In the genomic region with DNA sequence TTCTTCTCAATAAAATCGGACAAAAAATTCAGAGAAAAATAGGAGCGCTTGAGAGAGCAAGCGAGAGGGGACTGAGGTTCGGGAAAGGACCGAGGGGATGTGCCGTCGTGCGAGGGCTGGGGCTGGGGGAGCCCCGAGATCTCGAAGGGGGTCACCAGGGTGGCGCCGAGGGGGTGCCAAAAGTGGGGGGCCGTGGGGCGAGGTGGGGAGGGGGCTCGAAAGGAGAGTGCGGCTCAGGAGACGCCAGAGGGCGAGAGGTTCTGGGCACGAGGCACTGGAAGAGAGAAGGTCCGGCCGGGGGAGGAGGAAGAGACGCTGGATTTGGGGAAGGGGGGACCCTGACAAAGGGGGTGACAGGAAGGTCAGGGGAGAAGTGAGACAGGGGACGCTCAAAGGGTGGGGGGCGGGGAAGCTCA, we compare ENCODE assay signal across 8 cellular contexts. TPM values are rescaled to one million over a fixed set of nuclear protein-coding genes. Genes with fewer than 3 reads are reported as not detected.
A peak's percentile ranks its signal among the peaks of the same experiment; 100 is the strongest.
DNase-seq lines count a peak whose midpoint lies in the region; ATAC-seq and TF ChIP-seq lines count a peak whose summit lies in the region.

No MANE protein-coding gene starts in this region.

- H3K4me3 ChIP-seq in Panc1 (ENCODE audit: low read depth in 2 of 2, low read length in 2 of 2) (peak overlapping the region; percentile 86 to 89), duodenal mucosa (ENCODE audit: low read depth in 1 of 2, low read length in 2 of 2) (peak overlapping the region; percentile 79), mucosa of rectum (ENCODE audit: low read length in 2 of 2) (peak overlapping the region; percentile 78 to 83)

- POLR2A ChIA-PET in Panc1 (lab: Charles Lee) = no interaction called here

- peak overlapping the region; percentile 83 for H3K27ac ChIP-seq in Panc1 (ENCODE audit: low read length)
- H3K27ac ChIP-seq in duodenal mucosa (ENCODE audit: low read depth, low read length) = peak overlapping the region; percentile 56
- H3K27ac ChIP-seq in mucosa of rectum (ENCODE audit: low read depth in 2 of 2, low read length in 2 of 2) = peak overlapping the region; percentile 89 to 94

- intact Hi-C loops in Panc1 (cut with micrococcal nuclease; ENCODE audit: unreplicated experiment) = loop anchor here (10.0 kb wide), 1 partner anchor 159 kb away; no protein-coding TSS in a partner anchor

- H3K27me3 ChIP-seq in Panc1 (ENCODE audit: control insufficient read depth, insufficient read depth, low read length) = no peaks in the 10 kb centered on the region
- H3K27me3 ChIP-seq in duodenal mucosa (ENCODE audit: control insufficient read depth in 1 of 2, insufficient read depth in 2 of 2, low read length in 2 of 2) = no peaks in the 10 kb centered on the region
- peaks cover 0 to 5% of the 10 kb centered on the region in 2 donors for H3K27me3 ChIP-seq in mucosa of rectum (ENCODE audit: control insufficient read depth in 2 of 2, insufficient read depth in 2 of 2, low read length in 2 of 2)

- in situ Hi-C loops in GM13976 (cut with MboI; ENCODE audit: low sequenced_read_pairs, unreplicated experiment) = no loop called here
- in situ Hi-C loops in Panc1 (cut with HindIII; ENCODE audit: low pct_unique_long_range_greater_than_20kb, low sequenced_read_pairs) = no loop called here

- peaks cover 36% of the 10 kb centered on the region for H3K4me1 ChIP-seq in Panc1 (ENCODE audit: control insufficient read depth, insufficient read depth, low read length)
- peaks cover 10 to 12% of the 10 kb centered on the region in 2 donors for H3K4me1 ChIP-seq in duodenal mucosa (ENCODE audit: control insufficient read depth in 1 of 2, insufficient read depth in 2 of 2, low read length in 2 of 2)
- peaks cover 5 to 8% of the 10 kb centered on the region in 2 donors for H3K4me1 ChIP-seq in mucosa of rectum (ENCODE audit: control insufficient read depth in 2 of 2, insufficient read depth in 2 of 2, low read length in 2 of 2)

- H3K36me3 ChIP-seq in Panc1 (ENCODE audit: control insufficient read depth, insufficient read depth, low read length) = peaks cover 8% of the 10 kb centered on the region
- no peaks in the 10 kb centered on the region for H3K36me3 ChIP-seq in duodenal mucosa (ENCODE audit: control insufficient read depth in 1 of 2, insufficient read depth in 2 of 2, low read length in 2 of 2)
- H3K36me3 ChIP-seq in mucosa of rectum (ENCODE audit: control insufficient read depth in 2 of 2, insufficient read depth in 2 of 2, low read length in 2 of 2) = no peaks in the 10 kb centered on the region

- H3K9me3 ChIP-seq in Panc1 (ENCODE audit: control insufficient read depth, insufficient read depth, low read depth, low read length) (peaks cover 3% of the 10 kb centered on the region; the same call in 1 of the 2 replicates), duodenal mucosa (ENCODE audit: control insufficient read depth in 1 of 2, low read length in 2 of 2) (no peaks in the 10 kb centered on the region), mucosa of rectum (ENCODE audit: control insufficient read depth in 2 of 2, low read length in 2 of 2) (no peaks in the 10 kb centered on the region)

- H3K9ac ChIP-seq in duodenal mucosa (ENCODE audit: low read depth in 1 of 2, low read length in 2 of 2) (peak overlapping the region; percentile 69 to 74), mucosa of rectum (ENCODE audit: low read depth in 1 of 2, low read length in 2 of 2) (peak overlapping the region; percentile 83 to 93)

- BruUV-seq in Panc1 (replicated peaks; lab: Mats Ljungman, UMichigan) = no TSS peak

- CTCF ChIA-PET in Panc1 (lab: Charles Lee) = interaction anchor here (0.6 kb wide), 1 partner anchor 153 kb away, joined by 3 read pairs; no protein-coding TSS in a partner anchor

- ATAC-seq in Panc1 (peak; percentile 7), GM18502 (IDR thresholded peaks at IDR 0.05; ENCODE audit: poor library complexity, unreplicated experiment) (no peak), GM21381 (IDR thresholded peaks at IDR 0.05; ENCODE audit: unreplicated experiment) (no peak)

- DNase-seq in GM13976 (ENCODE audit: low spot score) = peak; percentile 51
- DNase-seq in Panc1 (ENCODE audit: low read depth, low spot score) = no peak
- DNase-seq in middle frontal gyrus (ENCODE audit: extremely low spot score, low spot score) = no peak
- no peak for DNase-seq in activated gamma-delta T cell treated with Interleukin-2 at 50 U/mL for 16 hours

- no peak for TF ChIP-seq CTCF in GM13976 (IDR thresholded peaks at IDR 0.05; ENCODE audit: borderline replicate concordance, control extremely low read depth, extremely low read depth, insufficient read depth, missing control alignments)
- TF ChIP-seq CTCF in Panc1 (IDR thresholded peaks at IDR 0.05) = no peak; the same call in 1 of the 2 replicates

RNA-seq across cellular contexts. Expression of a gene that starts 0.8 kb away (rescaled TPM):
- total RNA-seq in Panc1 (2021; ENCODE audit: unreplicated experiment) = 97.8 TPM
- 55.9 TPM for polyA plus RNA-seq in Panc1 (2012; ENCODE audit: insufficient read length)
